In genomic region chr17:81328489-81328888, GRCh38 we compare ENCODE assay signal across 1 cellular context.
A peak's percentile ranks its signal among the peaks of the same experiment; 100 is the strongest.
TF ChIP-seq lines count a peak whose summit lies in the region.

No MANE protein-coding gene starts in this region.

TF ChIP-seq in HepG2, 621 proteins besides CTCF, POLR2A, EP300 and RAD21 (continued from another document and continues in another):
- no peak for TF ChIP-seq MAZ (IDR thresholded peaks at IDR 0.05; ENCODE audit: borderline replicate concordance, low read depth, low read length)
- TF ChIP-seq MAZ (CRISPR knock-in tag; IDR thresholded peaks at IDR 0.05; ENCODE audit: low read depth): no peak
- no peak for TF ChIP-seq SPEN (CRISPR knock-in tag; IDR thresholded peaks at IDR 0.05; ENCODE audit: low read depth)
- TF ChIP-seq ZNF644 (CRISPR knock-in tag; IDR thresholded peaks at IDR 0.05; ENCODE audit: low read depth): no peak
- TF ChIP-seq NFE2 (CRISPR knock-in tag; IDR thresholded peaks at IDR 0.05): no peak
- TF ChIP-seq ZNF414 (CRISPR knock-in tag; IDR thresholded peaks at IDR 0.05): no peak
- TF ChIP-seq SP140L (CRISPR knock-in tag; IDR thresholded peaks at IDR 0.05; ENCODE audit: borderline replicate concordance): no peak
- no peak for TF ChIP-seq MNT (IDR thresholded peaks at IDR 0.05)
- no peak for TF ChIP-seq ZXDC (CRISPR knock-in tag; IDR thresholded peaks at IDR 0.05)
- TF ChIP-seq ZBTB25 (CRISPR knock-in tag; IDR thresholded peaks at IDR 0.05): no peak
- 0 out of 2 replicates have a peak, but pooled peaks have one; percentile 17 for TF ChIP-seq ZNF746 (CRISPR knock-in tag; IDR thresholded peaks at IDR 0.05)
- no peak for TF ChIP-seq SNAPC2 (CRISPR knock-in tag; IDR thresholded peaks at IDR 0.05)
- no peak for TF ChIP-seq NONO (IDR thresholded peaks at IDR 0.05)
- TF ChIP-seq NONO (CRISPR knock-in tag; conservative IDR thresholded peaks at IDR 0.05): no peak
- TF ChIP-seq HNRNPL (IDR thresholded peaks at IDR 0.05; ENCODE audit: low read depth, low read length): peak; percentile 90
- no peak for TF ChIP-seq TCF12 (IDR thresholded peaks at IDR 0.05)
- no peak for TF ChIP-seq TCF12 (CRISPR knock-in tag; IDR thresholded peaks at IDR 0.05)
- peak; percentile 27 for TF ChIP-seq HNRNPLL (IDR thresholded peaks at IDR 0.05; ENCODE audit: low read depth, low read length, poor library complexity, severe bottlenecking)
- TF ChIP-seq MYNN (CRISPR knock-in tag; IDR thresholded peaks at IDR 0.05; ENCODE audit: low read depth): no peak
- no peak for TF ChIP-seq ZNF747 (CRISPR knock-in tag; IDR thresholded peaks at IDR 0.05; ENCODE audit: borderline replicate concordance)
- no peak for TF ChIP-seq PREB (CRISPR knock-in tag; IDR thresholded peaks at IDR 0.05)
- TF ChIP-seq ZBTB49 (CRISPR knock-in tag; IDR thresholded peaks at IDR 0.05; ENCODE audit: borderline replicate concordance): no peak
- TF ChIP-seq PLRG1 (conservative IDR thresholded peaks at IDR 0.05): no peak
- no peak for TF ChIP-seq MEIS2 (CRISPR knock-in tag; IDR thresholded peaks at IDR 0.05)
- TF ChIP-seq SKI (IDR thresholded peaks at IDR 0.05; ENCODE audit: partially characterized antibody): no peak
- no peak for TF ChIP-seq USF2 (IDR thresholded peaks at IDR 0.05; ENCODE audit: low read depth, low read length)
- no peak for TF ChIP-seq USF2 (CRISPR knock-in tag; IDR thresholded peaks at IDR 0.05; ENCODE audit: borderline replicate concordance)
- TF ChIP-seq RBM39 (IDR thresholded peaks at IDR 0.05; ENCODE audit: low read depth, low read length, poor library complexity, severe bottlenecking): no peak
- TF ChIP-seq ERF (CRISPR knock-in tag; IDR thresholded peaks at IDR 0.05): no peak
- no peak for TF ChIP-seq PAWR (CRISPR knock-in tag; IDR thresholded peaks at IDR 0.05; ENCODE audit: borderline replicate concordance)
- no peak for TF ChIP-seq ZNF138 (CRISPR knock-in tag; IDR thresholded peaks at IDR 0.05; ENCODE audit: low read depth)
- 0 out of 2 replicates have a peak, but pooled peaks have one; percentile 32 for TF ChIP-seq PATZ1 (CRISPR knock-in tag; IDR thresholded peaks at IDR 0.05)
- no peak for TF ChIP-seq ZNF616 (CRISPR knock-in tag; IDR thresholded peaks at IDR 0.05; ENCODE audit: low read depth)
- TF ChIP-seq YY1 (IDR thresholded peaks at IDR 0.05; ENCODE audit: insufficient read depth, insufficient replicate concordance, low read depth, low read length): no peak
- TF ChIP-seq SMYD3 (CRISPR knock-in tag; IDR thresholded peaks at IDR 0.05): no peak
- no peak for TF ChIP-seq ZNF841 (CRISPR knock-in tag; IDR thresholded peaks at IDR 0.05; ENCODE audit: borderline replicate concordance)
- TF ChIP-seq ZNF280D (CRISPR knock-in tag; IDR thresholded peaks at IDR 0.05): no peak
- no peak for TF ChIP-seq TCF7 (IDR thresholded peaks at IDR 0.05; ENCODE audit: low read depth)
- TF ChIP-seq SMC3 (IDR thresholded peaks at IDR 0.05; ENCODE audit: low read length): no peak
- no peak for TF ChIP-seq TFDP2 (CRISPR knock-in tag; IDR thresholded peaks at IDR 0.05)
- TF ChIP-seq ZNF549 (CRISPR knock-in tag; IDR thresholded peaks at IDR 0.05): no peak
- 0 out of 2 replicates have a peak, but pooled peaks have one; percentile 11 for TF ChIP-seq NFKB2 (CRISPR knock-in tag; IDR thresholded peaks at IDR 0.05; ENCODE audit: borderline replicate concordance)
- TF ChIP-seq ZNF276 (CRISPR knock-in tag; IDR thresholded peaks at IDR 0.05; ENCODE audit: low read depth): no peak
- TF ChIP-seq ZFP36L2 (CRISPR knock-in tag; IDR thresholded peaks at IDR 0.05): no peak
